8 cellular contexts compared by ENCODE assay signal in the genomic region with DNA sequence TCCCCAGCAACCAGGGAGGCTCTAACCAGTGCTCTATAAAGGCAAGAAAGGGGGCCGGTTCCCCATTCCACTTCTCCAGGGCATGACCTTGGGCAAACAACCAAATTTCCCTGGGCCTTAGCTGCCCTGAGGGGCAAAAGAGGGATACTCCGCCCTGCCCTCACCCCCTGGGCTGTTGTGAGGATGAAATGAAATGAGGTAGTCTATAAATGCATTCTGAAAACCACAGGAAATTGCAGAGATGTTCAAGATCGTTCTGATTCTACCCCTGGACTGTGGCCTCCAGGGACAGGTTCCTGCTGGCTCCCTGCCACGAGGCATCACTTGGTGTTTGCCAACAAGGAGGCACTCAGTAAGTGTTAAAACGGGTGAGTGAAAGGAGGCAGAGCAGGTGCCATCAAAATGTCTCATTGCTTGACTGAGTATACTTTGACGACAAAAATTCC. TPM values are rescaled to one million over a fixed set of nuclear protein-coding genes. Genes with fewer than 3 reads are reported as not detected.
DNase-seq lines count a peak whose midpoint lies in the region; ATAC-seq and TF ChIP-seq lines count a peak whose summit lies in the region.

No MANE protein-coding gene starts in this region.

- peak; percentile 21 to 77 (median 66) for DNase-seq in CD8-positive, alpha-beta T cell
- DNase-seq in T1000 (lab: John Stamatoyannopoulos, UW) (peak; percentile 35), esophagus squamous epithelium (lab: John Stamatoyannopoulos, UW) (no peak), G401 (ENCODE audit: low spot score) (no peak)
- peak; percentile 67 for DNase-seq in stimulated activated CD8-positive, alpha-beta memory T cell treated with anti-CD3 and anti-CD28 coated beads, Interleukin-4, amount 100 ng/mL, for 48 hours

- peak overlapping the region; percentile 98 for H3K27ac Mint-ChIP-seq in CD8-positive, alpha-beta T cell
- H3K27ac Mint-ChIP-seq in IgD-negative memory B cell = peak overlapping the region; percentile 94 to 99 (median 95)

- peak overlapping the region; percentile 77 for H3K4me3 Mint-ChIP-seq in CD8-positive, alpha-beta T cell
- H3K4me3 Mint-ChIP-seq in IgD-negative memory B cell = peak overlapping the region; percentile 71 to 85 (median 78)

- peaks cover 92% of the 10 kb centered on the region for H3K4me1 ChIP-seq in CD8-positive, alpha-beta T cell (ENCODE audit: insufficient read depth, low read length)
- peaks cover 56 to 98% (median 87%) of the 10 kb centered on the region in 3 donors for H3K4me1 ChIP-seq in esophagus squamous epithelium

- peak overlapping the region; percentile 11 for H3K4me3 ChIP-seq in CD8-positive, alpha-beta T cell (ENCODE audit: low read depth, low read length)
- H3K4me3 ChIP-seq in esophagus squamous epithelium = no peak overlapping the region

- no peaks in the 10 kb centered on the region for H3K27me3 ChIP-seq in CD8-positive, alpha-beta T cell (ENCODE audit: insufficient read depth, low read length)
- H3K27me3 ChIP-seq in esophagus squamous epithelium = no peaks in the 10 kb centered on the region

- 10 to 16% methylated on average over 4 of the region's 6 CpGs for WGBS in esophagus squamous epithelium, 2 donors

- TF ChIP-seq POLR2A in esophagus squamous epithelium (IDR thresholded peaks at IDR 0.05) = peak in 1 of 4 donors; percentile 16

- no peaks in the 10 kb centered on the region for H3K9me3 ChIP-seq in CD8-positive, alpha-beta T cell (ENCODE audit: low read length)
- no peaks in the 10 kb centered on the region for H3K9me3 ChIP-seq in esophagus squamous epithelium

- H3K27me3 Mint-ChIP-seq in CD8-positive, alpha-beta T cell (ENCODE audit: low read depth) = no peaks in the 10 kb centered on the region
- no peaks in the 10 kb centered on the region for H3K27me3 Mint-ChIP-seq in IgD-negative memory B cell

- in situ Hi-C loops in G401 (cut with HindIII; ENCODE audit: low sequenced_read_pairs) = no loop called here

- H3K36me3 ChIP-seq in CD8-positive, alpha-beta T cell (ENCODE audit: insufficient read depth, low read length) = no peaks in the 10 kb centered on the region
- no peaks in the 10 kb centered on the region for H3K36me3 ChIP-seq in esophagus squamous epithelium

- TF ChIP-seq CTCF in CD8-positive, alpha-beta T cell (IDR thresholded peaks at IDR 0.05) = no peak
- TF ChIP-seq CTCF in esophagus squamous epithelium (IDR thresholded peaks at IDR 0.05) = no peak

- H3K36me3 Mint-ChIP-seq in CD8-positive, alpha-beta T cell = peaks cover 9% of the 10 kb centered on the region
- H3K36me3 Mint-ChIP-seq in IgD-negative memory B cell = peaks cover 8% of the 10 kb centered on the region

- intact Hi-C loops in CD8-positive, alpha-beta T cell (cut with DNase I, micrococcal nuclease) = no loop called here
- intact Hi-C loops in esophagus squamous epithelium (cut with DNase I) = loop anchor here (10.0 kb wide), 1 partner anchor 59 kb away; no protein-coding TSS in a partner anchor

- POLR2A ChIA-PET in CD8-positive, alpha-beta T cell (lab: Charles Lee) = interaction anchor here (0.9 to 4.2 kb wide), 3 partner anchors 57 to 336 kb away, joined by 3 to 38 read pairs (median 3); no protein-coding TSS in a partner anchor

- ATAC-seq in CD8-positive, alpha-beta T cell = peak; percentile 7
- ATAC-seq in GM18873 (IDR thresholded peaks at IDR 0.05; ENCODE audit: low FRiP score, unreplicated experiment) (no peak), GM21825 (IDR thresholded peaks at IDR 0.05; ENCODE audit: unreplicated experiment) (no peak)

- H3K4me1 Mint-ChIP-seq in CD8-positive, alpha-beta T cell (ENCODE audit: low read depth) = peaks cover 87% of the 10 kb centered on the region
- peaks cover 66 to 74% (median 73%) of the 10 kb centered on the region in 3 donors for H3K4me1 Mint-ChIP-seq in IgD-negative memory B cell

- peak overlapping the region; percentile 32 for H3K27ac ChIP-seq in CD8-positive, alpha-beta T cell (ENCODE audit: low read depth, low read length)
- H3K27ac ChIP-seq in esophagus squamous epithelium = peak overlapping the region; percentile 72 to 86 (median 76)

- no peaks in the 10 kb centered on the region for H3K9me3 Mint-ChIP-seq in CD8-positive, alpha-beta T cell
- H3K9me3 Mint-ChIP-seq in IgD-negative memory B cell = no peaks in the 10 kb centered on the region

- CTCF ChIA-PET in CD8-positive, alpha-beta T cell (lab: Charles Lee) = interaction anchor here (0.6 to 5.1 kb wide), 5 partner anchors 10 to 135 kb away, joined by 3 to 31 read pairs (median 4); no protein-coding TSS in a partner anchor

RNA-seq across cellular contexts. Expression of gene RAPGEF1, which starts 5.7 kb away (rescaled TPM):
- total RNA-seq in CD8-positive, alpha-beta T cell = 100 to 1,000 TPM; 127 to 130 TPM
- 40.8 TPM for polyA plus RNA-seq in IgD-negative memory B cell
- total RNA-seq in esophagus squamous epithelium = 10 to 100 TPM; 12.2 to 40.4 (median 19.0) TPM
- total RNA-seq in G401 (2014; rRNA removed; shearing (Covaris generic)) = 31.0 and 40.8 TPM in 2 replicates

Comparison
In these comparisons a context has a peak if more than half of its experiments do, and no peak if none do; other contexts are left out.
1. DNase-seq: peak in CD8-positive, alpha-beta T cell (7 of 7), T1000 (single experiment) and stimulated activated CD8-positive, alpha-beta memory T cell treated with anti-CD3 and anti-CD28 coated beads, Interleukin-4, amount 100 ng/mL, for 48 hours (single experiment); none in esophagus squamous epithelium (single experiment) and G401 (single experiment).